1 cellular context compared by ENCODE assay signal in the genomic region with DNA sequence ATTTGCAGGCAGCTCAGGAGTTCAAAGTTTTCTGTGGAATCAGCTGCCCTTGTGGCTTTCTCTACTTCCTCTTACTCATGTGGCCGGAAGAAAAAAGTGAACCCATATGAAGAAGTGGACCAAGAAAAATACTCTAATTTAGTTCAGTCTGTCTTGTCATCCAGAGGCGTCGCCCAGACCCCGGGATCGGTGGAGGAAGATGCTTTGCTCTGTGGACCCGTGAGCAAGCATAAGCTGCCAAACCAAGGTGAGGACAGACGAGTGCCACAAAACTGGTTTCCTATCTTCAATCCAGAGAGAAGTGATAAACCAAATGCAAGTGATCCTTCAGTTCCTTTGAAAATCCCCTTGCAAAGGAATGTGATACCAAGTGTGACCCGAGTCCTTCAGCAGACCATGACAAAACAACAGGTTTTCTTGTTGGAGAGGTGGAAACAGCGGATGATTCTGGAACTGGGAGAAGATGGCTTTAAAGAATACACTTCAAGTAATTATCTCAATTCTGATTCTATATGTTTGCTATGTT.
A peak's percentile ranks its signal among the peaks of the same experiment; 100 is the strongest.
TF ChIP-seq lines count a peak whose summit lies in the region.

No MANE protein-coding gene starts in this region.

TF ChIP-seq in HepG2, 621 proteins besides CTCF, POLR2A, EP300 and RAD21 (continued from another document and continues in another):
- TF ChIP-seq ZNF567 (CRISPR knock-in tag; IDR thresholded peaks at IDR 0.05; ENCODE audit: borderline replicate concordance) (no peak), MEF2D (CRISPR knock-in tag; IDR thresholded peaks at IDR 0.05) (no peak), BRCA1 (CRISPR knock-in tag; IDR thresholded peaks at IDR 0.05) (no peak), ZNF678 (CRISPR knock-in tag; IDR thresholded peaks at IDR 0.05) (no peak), ATM (IDR thresholded peaks at IDR 0.05; ENCODE audit: borderline replicate concordance) (no peak), NFIB (CRISPR knock-in tag; IDR thresholded peaks at IDR 0.05; ENCODE audit: borderline replicate concordance) (no peak), ZNF501 (CRISPR knock-in tag; IDR thresholded peaks at IDR 0.05) (no peak), RARA (CRISPR knock-in tag; IDR thresholded peaks at IDR 0.05) (no peak), ZNF619 (CRISPR knock-in tag; IDR thresholded peaks at IDR 0.05) (no peak), HMG20B (CRISPR knock-in tag; conservative IDR thresholded peaks at IDR 0.05) (no peak), ZBTB38 (CRISPR knock-in tag; IDR thresholded peaks at IDR 0.05) (no peak), TOPORS (CRISPR knock-in tag; IDR thresholded peaks at IDR 0.05) (no peak), SP5 (CRISPR knock-in tag; IDR thresholded peaks at IDR 0.05; ENCODE audit: borderline replicate concordance, low read depth) (no peak), NONO (IDR thresholded peaks at IDR 0.05) (no peak), NONO (CRISPR knock-in tag; conservative IDR thresholded peaks at IDR 0.05) (no peak), KAT2B (IDR thresholded peaks at IDR 0.05; ENCODE audit: borderline replicate concordance, low read depth, low read length) (no peak), NR2F6 (IDR thresholded peaks at IDR 0.05) (no peak; the same call in 1 of the 2 replicates), NR2F6 (CRISPR knock-in tag; IDR thresholded peaks at IDR 0.05) (peak; percentile 22; the same call in 1 of the 2 replicates), CC2D1A (CRISPR knock-in tag; IDR thresholded peaks at IDR 0.05) (no peak), ZFYVE20 (CRISPR knock-in tag; IDR thresholded peaks at IDR 0.05; ENCODE audit: borderline replicate concordance, low read depth) (no peak), ZMYM4 (CRISPR knock-in tag; IDR thresholded peaks at IDR 0.05) (no peak), HIVEP1 (CRISPR knock-in tag; IDR thresholded peaks at IDR 0.05) (no peak), POLR2G (IDR thresholded peaks at IDR 0.05; ENCODE audit: low read depth, low read length) (peak; percentile 64; the same call in 1 of the 2 replicates), MLLT10 (CRISPR knock-in tag; IDR thresholded peaks at IDR 0.05) (peak; percentile 55; the same call in 1 of the 2 replicates), XRCC5 (optimal IDR thresholded peaks at IDR 0.05; ENCODE audit: low read length) (no peak), THAP11 (CRISPR knock-in tag; IDR thresholded peaks at IDR 0.05) (peak; percentile 34; the same call in 1 of the 2 replicates), ZNF775 (CRISPR knock-in tag; IDR thresholded peaks at IDR 0.05; ENCODE audit: borderline replicate concordance) (no peak), ZNF180 (CRISPR knock-in tag; IDR thresholded peaks at IDR 0.05; ENCODE audit: borderline replicate concordance, low read depth) (no peak), SRY (CRISPR knock-in tag; IDR thresholded peaks at IDR 0.05) (no peak), YY1 (IDR thresholded peaks at IDR 0.05; ENCODE audit: insufficient read depth, insufficient replicate concordance, low read depth, low read length) (no peak), FOSL1 (CRISPR knock-in tag; IDR thresholded peaks at IDR 0.05; ENCODE audit: borderline replicate concordance) (no peak), NR3C1 (CRISPR knock-in tag; IDR thresholded peaks at IDR 0.05) (no peak), ZNF75D (CRISPR knock-in tag; IDR thresholded peaks at IDR 0.05; ENCODE audit: borderline replicate concordance) (no peak), CEBPB (IDR thresholded peaks at IDR 0.05; ENCODE audit: borderline replicate concordance, low read depth, low read length) (no peak), GATAD2A (CRISPR knock-in tag; IDR thresholded peaks at IDR 0.05) (peak; percentile 27; the same call in 1 of the 2 replicates), ZNF460 (CRISPR knock-in tag; IDR thresholded peaks at IDR 0.05; ENCODE audit: borderline replicate concordance) (no peak), SP1 (IDR thresholded peaks at IDR 0.05) (no peak), SP1 (CRISPR knock-in tag; IDR thresholded peaks at IDR 0.05) (no peak), JUN (CRISPR knock-in tag; IDR thresholded peaks at IDR 0.05) (0 out of 2 replicates have a peak, but pooled peaks have one; percentile 28), KMT2A (CRISPR knock-in tag; IDR thresholded peaks at IDR 0.05) (no peak)
- TF ChIP-seq, protein P1, sequence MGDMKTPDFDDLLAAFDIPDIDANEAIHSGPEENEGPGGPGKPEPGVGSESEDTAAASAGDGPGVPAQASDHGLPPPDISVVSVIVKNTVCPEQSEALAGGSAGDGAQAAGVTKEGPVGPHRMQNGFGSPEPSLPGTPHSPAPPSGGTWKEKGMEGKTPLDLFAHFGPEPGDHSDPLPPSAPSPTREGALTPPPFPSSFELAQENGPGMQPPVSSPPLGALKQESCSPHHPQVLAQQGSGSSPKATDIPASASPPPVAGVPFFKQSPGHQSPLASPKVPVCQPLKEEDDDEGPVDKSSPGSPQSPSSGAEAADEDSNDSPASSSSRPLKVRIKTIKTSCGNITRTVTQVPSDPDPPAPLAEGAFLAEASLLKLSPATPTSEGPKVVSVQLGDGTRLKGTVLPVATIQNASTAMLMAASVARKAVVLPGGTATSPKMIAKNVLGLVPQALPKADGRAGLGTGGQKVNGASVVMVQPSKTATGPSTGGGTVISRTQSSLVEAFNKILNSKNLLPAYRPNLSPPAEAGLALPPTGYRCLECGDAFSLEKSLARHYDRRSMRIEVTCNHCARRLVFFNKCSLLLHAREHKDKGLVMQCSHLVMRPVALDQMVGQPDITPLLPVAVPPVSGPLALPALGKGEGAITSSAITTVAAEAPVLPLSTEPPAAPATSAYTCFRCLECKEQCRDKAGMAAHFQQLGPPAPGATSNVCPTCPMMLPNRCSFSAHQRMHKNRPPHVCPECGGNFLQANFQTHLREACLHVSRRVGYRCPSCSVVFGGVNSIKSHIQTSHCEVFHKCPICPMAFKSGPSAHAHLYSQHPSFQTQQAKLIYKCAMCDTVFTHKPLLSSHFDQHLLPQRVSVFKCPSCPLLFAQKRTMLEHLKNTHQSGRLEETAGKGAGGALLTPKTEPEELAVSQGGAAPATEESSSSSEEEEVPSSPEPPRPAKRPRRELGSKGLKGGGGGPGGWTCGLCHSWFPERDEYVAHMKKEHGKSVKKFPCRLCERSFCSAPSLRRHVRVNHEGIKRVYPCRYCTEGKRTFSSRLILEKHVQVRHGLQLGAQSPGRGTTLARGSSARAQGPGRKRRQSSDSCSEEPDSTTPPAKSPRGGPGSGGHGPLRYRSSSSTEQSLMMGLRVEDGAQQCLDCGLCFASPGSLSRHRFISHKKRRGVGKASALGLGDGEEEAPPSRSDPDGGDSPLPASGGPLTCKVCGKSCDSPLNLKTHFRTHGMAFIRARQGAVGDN (CRISPR knock-in tag; IDR thresholded peaks at IDR 0.05): no peak
- TF ChIP-seq, protein P2, sequence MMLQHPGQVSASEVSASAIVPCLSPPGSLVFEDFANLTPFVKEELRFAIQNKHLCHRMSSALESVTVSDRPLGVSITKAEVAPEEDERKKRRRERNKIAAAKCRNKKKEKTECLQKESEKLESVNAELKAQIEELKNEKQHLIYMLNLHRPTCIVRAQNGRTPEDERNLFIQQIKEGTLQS (CRISPR knock-in tag; IDR thresholded peaks at IDR 0.05): no peak
- TF ChIP-seq, protein P3, sequence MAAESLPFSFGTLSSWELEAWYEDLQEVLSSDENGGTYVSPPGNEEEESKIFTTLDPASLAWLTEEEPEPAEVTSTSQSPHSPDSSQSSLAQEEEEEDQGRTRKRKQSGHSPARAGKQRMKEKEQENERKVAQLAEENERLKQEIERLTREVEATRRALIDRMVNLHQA (CRISPR knock-in tag; IDR thresholded peaks at IDR 0.05): no peak
- TF ChIP-seq, protein P4, sequence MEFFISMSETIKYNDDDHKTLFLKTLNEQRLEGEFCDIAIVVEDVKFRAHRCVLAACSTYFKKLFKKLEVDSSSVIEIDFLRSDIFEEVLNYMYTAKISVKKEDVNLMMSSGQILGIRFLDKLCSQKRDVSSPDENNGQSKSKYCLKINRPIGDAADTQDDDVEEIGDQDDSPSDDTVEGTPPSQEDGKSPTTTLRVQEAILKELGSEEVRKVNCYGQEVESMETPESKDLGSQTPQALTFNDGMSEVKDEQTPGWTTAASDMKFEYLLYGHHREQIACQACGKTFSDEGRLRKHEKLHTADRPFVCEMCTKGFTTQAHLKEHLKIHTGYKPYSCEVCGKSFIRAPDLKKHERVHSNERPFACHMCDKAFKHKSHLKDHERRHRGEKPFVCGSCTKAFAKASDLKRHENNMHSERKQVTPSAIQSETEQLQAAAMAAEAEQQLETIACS (CRISPR knock-in tag; IDR thresholded peaks at IDR 0.05): no peak
- TF ChIP-seq, protein P5, sequence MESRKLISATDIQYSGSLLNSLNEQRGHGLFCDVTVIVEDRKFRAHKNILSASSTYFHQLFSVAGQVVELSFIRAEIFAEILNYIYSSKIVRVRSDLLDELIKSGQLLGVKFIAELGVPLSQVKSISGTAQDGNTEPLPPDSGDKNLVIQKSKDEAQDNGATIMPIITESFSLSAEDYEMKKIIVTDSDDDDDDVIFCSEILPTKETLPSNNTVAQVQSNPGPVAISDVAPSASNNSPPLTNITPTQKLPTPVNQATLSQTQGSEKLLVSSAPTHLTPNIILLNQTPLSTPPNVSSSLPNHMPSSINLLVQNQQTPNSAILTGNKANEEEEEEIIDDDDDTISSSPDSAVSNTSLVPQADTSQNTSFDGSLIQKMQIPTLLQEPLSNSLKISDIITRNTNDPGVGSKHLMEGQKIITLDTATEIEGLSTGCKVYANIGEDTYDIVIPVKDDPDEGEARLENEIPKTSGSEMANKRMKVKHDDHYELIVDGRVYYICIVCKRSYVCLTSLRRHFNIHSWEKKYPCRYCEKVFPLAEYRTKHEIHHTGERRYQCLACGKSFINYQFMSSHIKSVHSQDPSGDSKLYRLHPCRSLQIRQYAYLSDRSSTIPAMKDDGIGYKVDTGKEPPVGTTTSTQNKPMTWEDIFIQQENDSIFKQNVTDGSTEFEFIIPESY (CRISPR knock-in tag; IDR thresholded peaks at IDR 0.05): no peak
- TF ChIP-seq, protein P6, sequence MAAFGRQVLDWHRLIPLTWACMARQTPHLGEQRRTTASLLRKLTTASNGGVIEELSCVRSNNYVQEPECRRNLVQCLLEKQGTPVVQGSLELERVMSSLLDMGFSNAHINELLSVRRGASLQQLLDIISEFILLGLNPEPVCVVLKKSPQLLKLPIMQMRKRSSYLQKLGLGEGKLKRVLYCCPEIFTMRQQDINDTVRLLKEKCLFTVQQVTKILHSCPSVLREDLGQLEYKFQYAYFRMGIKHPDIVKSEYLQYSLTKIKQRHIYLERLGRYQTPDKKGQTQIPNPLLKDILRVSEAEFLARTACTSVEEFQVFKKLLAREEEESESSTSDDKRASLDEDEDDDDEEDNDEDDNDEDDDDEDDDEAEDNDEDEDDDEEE (CRISPR knock-in tag; IDR thresholded peaks at IDR 0.05): peak; percentile 58; the same call in 1 of the 2 replicates
- TF ChIP-seq, protein P7, sequence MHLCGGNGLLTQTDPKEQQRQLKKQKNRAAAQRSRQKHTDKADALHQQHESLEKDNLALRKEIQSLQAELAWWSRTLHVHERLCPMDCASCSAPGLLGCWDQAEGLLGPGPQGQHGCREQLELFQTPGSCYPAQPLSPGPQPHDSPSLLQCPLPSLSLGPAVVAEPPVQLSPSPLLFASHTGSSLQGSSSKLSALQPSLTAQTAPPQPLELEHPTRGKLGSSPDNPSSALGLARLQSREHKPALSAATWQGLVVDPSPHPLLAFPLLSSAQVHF (CRISPR knock-in tag; IDR thresholded peaks at IDR 0.05): no peak
- TF ChIP-seq, protein P8, sequence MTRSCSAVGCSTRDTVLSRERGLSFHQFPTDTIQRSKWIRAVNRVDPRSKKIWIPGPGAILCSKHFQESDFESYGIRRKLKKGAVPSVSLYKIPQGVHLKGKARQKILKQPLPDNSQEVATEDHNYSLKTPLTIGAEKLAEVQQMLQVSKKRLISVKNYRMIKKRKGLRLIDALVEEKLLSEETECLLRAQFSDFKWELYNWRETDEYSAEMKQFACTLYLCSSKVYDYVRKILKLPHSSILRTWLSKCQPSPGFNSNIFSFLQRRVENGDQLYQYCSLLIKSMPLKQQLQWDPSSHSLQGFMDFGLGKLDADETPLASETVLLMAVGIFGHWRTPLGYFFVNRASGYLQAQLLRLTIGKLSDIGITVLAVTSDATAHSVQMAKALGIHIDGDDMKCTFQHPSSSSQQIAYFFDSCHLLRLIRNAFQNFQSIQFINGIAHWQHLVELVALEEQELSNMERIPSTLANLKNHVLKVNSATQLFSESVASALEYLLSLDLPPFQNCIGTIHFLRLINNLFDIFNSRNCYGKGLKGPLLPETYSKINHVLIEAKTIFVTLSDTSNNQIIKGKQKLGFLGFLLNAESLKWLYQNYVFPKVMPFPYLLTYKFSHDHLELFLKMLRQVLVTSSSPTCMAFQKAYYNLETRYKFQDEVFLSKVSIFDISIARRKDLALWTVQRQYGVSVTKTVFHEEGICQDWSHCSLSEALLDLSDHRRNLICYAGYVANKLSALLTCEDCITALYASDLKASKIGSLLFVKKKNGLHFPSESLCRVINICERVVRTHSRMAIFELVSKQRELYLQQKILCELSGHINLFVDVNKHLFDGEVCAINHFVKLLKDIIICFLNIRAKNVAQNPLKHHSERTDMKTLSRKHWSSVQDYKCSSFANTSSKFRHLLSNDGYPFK (CRISPR knock-in tag; IDR thresholded peaks at IDR 0.05; ENCODE audit: borderline replicate concordance): no peak
- TF ChIP-seq, protein P9, sequence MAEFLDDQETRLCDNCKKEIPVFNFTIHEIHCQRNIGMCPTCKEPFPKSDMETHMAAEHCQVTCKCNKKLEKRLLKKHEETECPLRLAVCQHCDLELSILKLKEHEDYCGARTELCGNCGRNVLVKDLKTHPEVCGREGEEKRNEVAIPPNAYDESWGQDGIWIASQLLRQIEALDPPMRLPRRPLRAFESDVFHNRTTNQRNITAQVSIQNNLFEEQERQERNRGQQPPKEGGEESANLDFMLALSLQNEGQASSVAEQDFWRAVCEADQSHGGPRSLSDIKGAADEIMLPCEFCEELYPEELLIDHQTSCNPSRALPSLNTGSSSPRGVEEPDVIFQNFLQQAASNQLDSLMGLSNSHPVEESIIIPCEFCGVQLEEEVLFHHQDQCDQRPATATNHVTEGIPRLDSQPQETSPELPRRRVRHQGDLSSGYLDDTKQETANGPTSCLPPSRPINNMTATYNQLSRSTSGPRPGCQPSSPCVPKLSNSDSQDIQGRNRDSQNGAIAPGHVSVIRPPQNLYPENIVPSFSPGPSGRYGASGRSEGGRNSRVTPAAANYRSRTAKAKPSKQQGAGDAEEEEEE (CRISPR knock-in tag; IDR thresholded peaks at IDR 0.05; ENCODE audit: borderline replicate concordance): no peak
- TF ChIP-seq, protein P10, sequence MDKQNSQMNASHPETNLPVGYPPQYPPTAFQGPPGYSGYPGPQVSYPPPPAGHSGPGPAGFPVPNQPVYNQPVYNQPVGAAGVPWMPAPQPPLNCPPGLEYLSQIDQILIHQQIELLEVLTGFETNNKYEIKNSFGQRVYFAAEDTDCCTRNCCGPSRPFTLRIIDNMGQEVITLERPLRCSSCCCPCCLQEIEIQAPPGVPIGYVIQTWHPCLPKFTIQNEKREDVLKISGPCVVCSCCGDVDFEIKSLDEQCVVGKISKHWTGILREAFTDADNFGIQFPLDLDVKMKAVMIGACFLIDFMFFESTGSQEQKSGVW (CRISPR knock-in tag; IDR thresholded peaks at IDR 0.05; ENCODE audit: borderline replicate concordance): no peak
- TF ChIP-seq, protein P11, sequence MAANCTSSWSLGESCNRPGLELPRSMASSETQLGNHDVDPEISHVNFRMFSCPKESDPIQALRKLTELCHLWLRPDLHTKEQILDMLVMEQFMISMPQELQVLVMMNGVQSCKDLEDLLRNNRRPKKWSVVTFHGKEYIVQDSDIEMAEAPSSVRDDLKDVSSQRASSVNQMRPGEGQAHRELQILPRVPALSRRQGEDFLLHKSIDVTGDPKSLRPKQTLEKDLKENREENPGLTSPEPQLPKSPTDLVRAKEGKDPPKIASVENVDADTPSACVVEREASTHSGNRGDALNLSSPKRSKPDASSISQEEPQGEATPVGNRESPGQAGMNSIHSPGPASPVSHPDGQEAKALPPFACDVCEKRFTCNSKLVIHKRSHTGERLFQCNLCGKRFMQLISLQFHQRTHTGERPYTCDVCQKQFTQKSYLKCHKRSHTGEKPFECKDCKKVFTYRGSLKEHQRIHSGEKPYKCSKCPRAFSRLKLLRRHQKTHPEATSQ (CRISPR knock-in tag; IDR thresholded peaks at IDR 0.05; ENCODE audit: borderline replicate concordance): no peak
